In genomic region chr13:32259116-32259515, GRCh38 we compare ENCODE assay signal across 1 cellular context.
A peak's percentile ranks its signal among the peaks of the same experiment; 100 is the strongest.
TF ChIP-seq lines count a peak whose summit lies in the region.

No MANE protein-coding gene starts in this region.

TF ChIP-seq in HepG2, 621 proteins besides CTCF, POLR2A, EP300 and RAD21 (continued from another document):
- TF ChIP-seq RBM22 (optimal IDR thresholded peaks at IDR 0.05; ENCODE audit: low read length) = no peak
- no peak for TF ChIP-seq TAF15 (IDR thresholded peaks at IDR 0.05; ENCODE audit: low read depth, low read length, poor library complexity, severe bottlenecking)
- no peak for TF ChIP-seq POLR2AphosphoS5 (IDR thresholded peaks at IDR 0.05; ENCODE audit: low read depth, low read length)
- no peak for TF ChIP-seq ZNF512 (CRISPR knock-in tag; IDR thresholded peaks at IDR 0.05)
- TF ChIP-seq ZKSCAN8 (CRISPR knock-in tag; IDR thresholded peaks at IDR 0.05; ENCODE audit: borderline replicate concordance) = no peak
- 0 out of 2 replicates have a peak, but pooled peaks have one; percentile 25 for TF ChIP-seq TGIF2 (CRISPR knock-in tag; IDR thresholded peaks at IDR 0.05)
- TF ChIP-seq KDM6A (CRISPR knock-in tag; IDR thresholded peaks at IDR 0.05; ENCODE audit: low read depth) = no peak
- TF ChIP-seq STAG1 (CRISPR knock-in tag; IDR thresholded peaks at IDR 0.05) = peak; percentile 33; the same call in 1 of the 2 replicates
- TF ChIP-seq HCFC1 (IDR thresholded peaks at IDR 0.05; ENCODE audit: low read depth, low read length) = no peak
- TF ChIP-seq, protein P1, sequence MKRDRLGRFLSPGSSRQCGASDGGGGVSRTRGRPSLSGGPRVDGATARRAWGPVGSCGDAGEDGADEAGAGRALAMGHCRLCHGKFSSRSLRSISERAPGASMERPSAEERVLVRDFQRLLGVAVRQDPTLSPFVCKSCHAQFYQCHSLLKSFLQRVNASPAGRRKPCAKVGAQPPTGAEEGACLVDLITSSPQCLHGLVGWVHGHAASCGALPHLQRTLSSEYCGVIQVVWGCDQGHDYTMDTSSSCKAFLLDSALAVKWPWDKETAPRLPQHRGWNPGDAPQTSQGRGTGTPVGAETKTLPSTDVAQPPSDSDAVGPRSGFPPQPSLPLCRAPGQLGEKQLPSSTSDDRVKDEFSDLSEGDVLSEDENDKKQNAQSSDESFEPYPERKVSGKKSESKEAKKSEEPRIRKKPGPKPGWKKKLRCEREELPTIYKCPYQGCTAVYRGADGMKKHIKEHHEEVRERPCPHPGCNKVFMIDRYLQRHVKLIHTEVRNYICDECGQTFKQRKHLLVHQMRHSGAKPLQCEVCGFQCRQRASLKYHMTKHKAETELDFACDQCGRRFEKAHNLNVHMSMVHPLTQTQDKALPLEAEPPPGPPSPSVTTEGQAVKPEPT (CRISPR knock-in tag; IDR thresholded peaks at IDR 0.05; ENCODE audit: low read depth) = no peak
- TF ChIP-seq MAZ (IDR thresholded peaks at IDR 0.05; ENCODE audit: borderline replicate concordance, low read depth, low read length) = no peak
- no peak for TF ChIP-seq MAZ (CRISPR knock-in tag; IDR thresholded peaks at IDR 0.05; ENCODE audit: low read depth)
- no peak for TF ChIP-seq ETV6 (CRISPR knock-in tag; conservative IDR thresholded peaks at IDR 0.05)
